ENCODE assay signal across 12 cellular contexts in genomic region chr2:241940329-241940728, GRCh38.
A peak's percentile ranks its signal among the peaks of the same experiment; 100 is the strongest.
DNase-seq lines count a peak whose midpoint lies in the region; ATAC-seq and TF ChIP-seq lines count a peak whose summit lies in the region.
"Had no signal": no experiment of that assay in that cellular context is flagged by ENCODE, and none has a peak within 500 bp of the region (broad histone marks: within the 10 kb centered on the region; RNA-seq: fewer than 3 reads in every experiment).

No MANE protein-coding gene starts in this region.

- TF ChIP-seq CTCF in 22Rv1 (IDR thresholded peaks at IDR 0.05) (peak; percentile 62), DND-41 (IDR thresholded peaks at IDR 0.05; ENCODE audit: borderline replicate concordance, extremely low read depth, low read length, poor library complexity, severe bottlenecking) (peak; percentile 73), NB4 (IDR thresholded peaks at IDR 0.05; ENCODE audit: low read depth, low read length) (peak; percentile 40), epithelial cell of esophagus (IDR thresholded peaks at IDR 0.05; ENCODE audit: insufficient read depth, low read depth, low read length, missing control alignments) (peak; percentile 16)

- no peaks in the 10 kb centered on the region for H3K4me1 ChIP-seq in DND-41 (ENCODE audit: insufficient read depth, low read length)
- H3K4me1 ChIP-seq: psoas muscle had no signal

- no peak overlapping the region for H2AFZ ChIP-seq in DND-41 (ENCODE audit: low read depth, low read length)

- no peaks in the 10 kb centered on the region for H3K79me2 ChIP-seq in DND-41 (ENCODE audit: insufficient read depth, low read length)

- no peak overlapping the region for H3K4me3 ChIP-seq in DND-41 (ENCODE audit: low read depth in 1 of 2, low read length in 2 of 2)
- H3K4me3 ChIP-seq in NB4 (ENCODE audit: low read depth, low read length), result no peak overlapping the region
- no peak overlapping the region for H3K4me3 ChIP-seq in epithelial cell of esophagus (ENCODE audit: low read length)
- H3K4me3 ChIP-seq: psoas muscle had no signal

- H3K27ac ChIP-seq in 22Rv1 (no peak overlapping the region), DND-41 (ENCODE audit: low read length) (no peak overlapping the region)
- H3K27ac ChIP-seq: psoas muscle had no signal

- no peak overlapping the region for H3K9ac ChIP-seq in DND-41 (ENCODE audit: low read depth, low read length)

- no peak for TF ChIP-seq POLR2A in NB4 (IDR thresholded peaks at IDR 0.05; ENCODE audit: extremely low read depth, insufficient read length)

- peaks cover 30% of the 10 kb centered on the region for H4K20me1 ChIP-seq in DND-41 (ENCODE audit: insufficient read depth, low read length)

- no peaks in the 10 kb centered on the region for H3K36me3 ChIP-seq in DND-41 (ENCODE audit: insufficient read depth, low read length)

- no peaks in the 10 kb centered on the region for H3K27me3 ChIP-seq in DND-41 (ENCODE audit: insufficient read depth, low read length, poor library complexity)

- DNase-seq in DND-41 (peak; percentile 24), NB4 (ENCODE audit: low read depth) (peak; percentile 51), epithelial cell of esophagus (ENCODE audit: low read depth) (no peak), occipital lobe (lab: John Stamatoyannopoulos, UW) (no peak), CD1c-positive myeloid dendritic cell (ENCODE audit: extremely low spot score) (no peak), NCI-H2196 treated with DMSO at 0.1 percent for 48 hours (lab: John Stamatoyannopoulos, UW; ENCODE audit: unreplicated experiment) (no peak)
- DNase-seq: cortex of kidney, EL, NCI-H1417 treated with DMSO at 0.1 percent for 48 hours, psoas muscle had no signal

- no peaks in the 10 kb centered on the region for H3K9me3 ChIP-seq in DND-41 (ENCODE audit: insufficient read depth, low read length, severe bottlenecking)
- H3K9me3 ChIP-seq: psoas muscle had no signal

- no peak overlapping the region for H3K4me2 ChIP-seq in DND-41 (ENCODE audit: insufficient read depth, low read length)

- ATAC-seq in DND-41 (ENCODE audit: insufficient read depth, low read depth) (no peak), GM21447 (IDR thresholded peaks at IDR 0.05; ENCODE audit: unreplicated experiment) (no peak)
- ATAC-seq: psoas muscle had no signal

Comparison
In these comparisons a context has a peak if more than half of its experiments do, and no peak if none do; other contexts are left out.
1. CTCF ChIP-seq: peak in every context shown above with its lines; median percentile 73 in DND-41; 62 in 22Rv1; 40 in NB4; 16 in epithelial cell of esophagus.
2. DNase-seq: peak in DND-41 (single experiment) and NB4 (single experiment); none in epithelial cell of esophagus (single experiment), occipital lobe (single experiment), CD1c-positive myeloid dendritic cell (single experiment) and NCI-H2196 treated with DMSO at 0.1 percent for 48 hours (single experiment).